In genomic region chr6:100103936-100104335, GRCh38 we compare ENCODE assay signal across 22 cellular contexts.
"Had no signal": no experiment of that assay in that cellular context is flagged by ENCODE, and none has a peak within 500 bp of the region (broad histone marks: within the 10 kb centered on the region; RNA-seq: fewer than 3 reads in every experiment).

No MANE protein-coding gene starts in this region.

- H3K9me3 ChIP-seq: ovary, psoas muscle, sigmoid colon, thoracic aorta, tibial nerve, upper lobe of right lung, uterus had no signal

- DNase-seq: dorsolateral prefrontal cortex; effector CD4-positive, alpha-beta T cell; hypothalamus; left ventricle myocardium superior; natural killer cell; occipital lobe; ovary; posterior cingulate gyrus; psoas muscle; right cardiac atrium; sigmoid colon; stimulated activated CD4-positive, alpha-beta T cell treated with anti-CD3 and anti-CD28 coated beads, Interleukin-15, amount 100 ng/mL, for 24 hours; stimulated activated CD4-positive, alpha-beta T cell treated with anti-CD3 and anti-CD28 coated beads, Interleukin-2, amount 100 ng/mL, for 48 hours; stimulated activated naive B cell treated with anti-CD40 and anti-IgM and Interleukin-4, amounts not matched to agents 10 μg/mL and 1 μg/mL and 100 μg/mL, for 72 hours; upper lobe of right lung; uterus had no signal

- H3K4me1 Mint-ChIP-seq: natural killer cell; stimulated activated naive B cell treated with anti-CD40 and anti-IgM and Interleukin-4, amounts not matched to agents 10 μg/mL and 1 μg/mL and 100 μg/mL, for 72 hours had no signal

- H3K4me1 ChIP-seq: psoas muscle, sigmoid colon, tibial nerve, upper lobe of right lung, uterus had no signal

- H3K27me3 ChIP-seq: ovary, sigmoid colon, uterus had no signal

- H3K4me3 Mint-ChIP-seq: memory B cell; natural killer cell; stimulated activated naive B cell treated with anti-CD40 and anti-IgM and Interleukin-4, amounts not matched to agents 10 μg/mL and 1 μg/mL and 100 μg/mL, for 72 hours; stimulated activated naive CD8-positive, alpha-beta T cell treated with anti-CD3 and anti-CD28 coated beads, Interleukin-15, Interleukin-2, amounts not matched to agents 100 ng/mL and 50 ng/mL, for 24 hours had no signal

- H3K36me3 Mint-ChIP-seq: memory B cell; natural killer cell; stimulated activated naive B cell treated with anti-CD40 and anti-IgM and Interleukin-4, amounts not matched to agents 10 μg/mL and 1 μg/mL and 100 μg/mL, for 72 hours had no signal

- ATAC-seq: left ventricle myocardium superior; natural killer cell; psoas muscle; right cardiac atrium; stimulated activated naive B cell treated with anti-CD40 and anti-IgM and Interleukin-4, amounts not matched to agents 10 μg/mL and 1 μg/mL and 100 μg/mL, for 72 hours; upper lobe of right lung had no signal

- H3K36me3 ChIP-seq: ovary, sigmoid colon, thoracic aorta, tibial nerve, upper lobe of right lung, uterus had no signal

- H3K9me3 Mint-ChIP-seq: memory B cell; natural killer cell; stimulated activated naive B cell treated with anti-CD40 and anti-IgM and Interleukin-4, amounts not matched to agents 10 μg/mL and 1 μg/mL and 100 μg/mL, for 72 hours; stimulated activated naive CD8-positive, alpha-beta T cell treated with anti-CD3 and anti-CD28 coated beads, Interleukin-15, Interleukin-2, amounts not matched to agents 100 ng/mL and 50 ng/mL, for 24 hours had no signal

- H3K27ac Mint-ChIP-seq: memory B cell; natural killer cell; stimulated activated naive B cell treated with anti-CD40 and anti-IgM and Interleukin-4, amounts not matched to agents 10 μg/mL and 1 μg/mL and 100 μg/mL, for 72 hours; stimulated activated naive CD8-positive, alpha-beta T cell treated with anti-CD3 and anti-CD28 coated beads, Interleukin-15, Interleukin-2, amounts not matched to agents 100 ng/mL and 50 ng/mL, for 24 hours had no signal

- H3K27ac ChIP-seq: dorsolateral prefrontal cortex, ovary, psoas muscle, sigmoid colon, skin epidermis, thoracic aorta, tibial nerve, upper lobe of right lung, uterus had no signal

- H3K4me3 ChIP-seq: dorsolateral prefrontal cortex, lung, ovary, psoas muscle, sigmoid colon, skin epidermis, thoracic aorta, tibial nerve, upper lobe of right lung, uterus had no signal
